In the genomic region with DNA sequence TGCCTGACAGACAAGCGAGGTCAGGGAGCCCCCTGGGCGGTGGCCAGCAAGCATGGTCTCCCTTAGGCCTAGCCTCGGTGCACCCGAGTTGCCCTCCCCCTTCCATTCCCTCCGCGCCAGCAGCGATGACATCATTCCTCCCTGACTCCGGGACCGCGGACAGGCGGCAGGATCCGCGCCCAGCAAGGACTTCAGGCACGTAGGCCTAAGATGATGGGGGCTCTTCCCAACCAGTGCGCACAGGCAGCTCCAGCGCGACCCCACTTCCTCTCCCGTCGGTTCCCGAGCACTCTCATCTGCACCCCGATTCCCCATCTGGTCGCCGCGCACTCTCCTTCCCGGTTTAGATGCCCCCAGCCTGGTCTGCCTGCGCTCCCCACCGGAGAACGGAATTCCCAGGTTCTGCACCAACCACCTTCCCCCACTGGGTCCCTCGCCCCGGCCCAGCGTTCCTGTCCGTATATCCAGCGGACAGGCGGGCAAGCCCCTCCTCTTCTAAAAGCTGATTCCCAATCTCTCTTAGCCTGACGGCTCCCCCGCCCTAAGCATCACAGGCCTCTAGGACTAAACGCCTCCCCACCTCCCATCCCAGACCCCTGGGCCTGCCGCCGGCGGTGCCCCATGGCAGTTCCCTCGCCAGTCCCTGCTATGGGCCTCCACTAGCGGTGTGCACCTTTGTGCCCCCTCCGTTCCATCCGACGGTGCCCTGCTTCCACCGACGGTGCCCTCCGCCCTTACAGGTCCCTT, we compare ENCODE assay signal across 8 cellular contexts. TPM values are rescaled to one million over a fixed set of nuclear protein-coding genes. Genes with fewer than 3 reads are reported as not detected.
DNase-seq lines count a peak whose midpoint lies in the region; ATAC-seq, FAIRE-seq and TF ChIP-seq lines count a peak whose summit lies in the region.

No MANE protein-coding gene starts in this region.

- H3K27me3 ChIP-seq in CD4-positive, CD25-positive, alpha-beta regulatory T cell (ENCODE audit: control insufficient read depth, insufficient read depth, low read length) = peaks cover 5% of the 10 kb centered on the region
- H3K27me3 ChIP-seq in duodenal mucosa (ENCODE audit: control insufficient read depth in 1 of 2, insufficient read depth in 2 of 2, low read length in 2 of 2) (peaks cover 16% of the 10 kb centered on the region in 2 donors), left lung (peaks cover 0 to 6% of the 10 kb centered on the region in 2 donors)

- peaks cover 10 to 38% (median 22%) of the 10 kb centered on the region in 4 donors for H3K4me1 Mint-ChIP-seq in CD4-positive, CD25-positive, alpha-beta regulatory T cell
- H3K4me1 Mint-ChIP-seq in stimulated activated memory B cell treated with anti-CD40 and anti-IgM and Interleukin-4, amounts not matched to agents 10 μg/mL and 1 μg/mL and 100 μg/mL, for 72 hours = peaks cover 43% of the 10 kb centered on the region

- H3K4me3 Mint-ChIP-seq in CD4-positive, CD25-positive, alpha-beta regulatory T cell = peak overlapping the region; percentile 92 to 94 (median 92)
- peak overlapping the region; percentile 87 for H3K4me3 Mint-ChIP-seq in stimulated activated memory B cell treated with anti-CD40 and anti-IgM and Interleukin-4, amounts not matched to agents 10 μg/mL and 1 μg/mL and 100 μg/mL, for 72 hours

- H3K27ac ChIP-seq in CD4-positive, CD25-positive, alpha-beta regulatory T cell (ENCODE audit: insufficient read depth, low read length, poor library complexity, severe bottlenecking) = no peak overlapping the region
- no peak overlapping the region for H3K27ac ChIP-seq in duodenal mucosa (ENCODE audit: low read depth, low read length)
- peak overlapping the region; percentile 77 to 84 for H3K27ac ChIP-seq in left lung

- peaks cover 2% of the 10 kb centered on the region for H3K36me3 Mint-ChIP-seq in CD4-positive, CD25-positive, alpha-beta regulatory T cell
- peaks cover 7% of the 10 kb centered on the region for H3K36me3 Mint-ChIP-seq in stimulated activated memory B cell treated with anti-CD40 and anti-IgM and Interleukin-4, amounts not matched to agents 10 μg/mL and 1 μg/mL and 100 μg/mL, for 72 hours

- H3K4me3 ChIP-seq in CD4-positive, CD25-positive, alpha-beta regulatory T cell (ENCODE audit: low read depth, low read length) = peak overlapping the region; percentile 55
- H3K4me3 ChIP-seq in duodenal mucosa (ENCODE audit: low read depth in 1 of 2, low read length in 2 of 2) (peak overlapping the region; percentile 75 to 89), left lung (peak overlapping the region; percentile 60 to 88)

- peak overlapping the region in 2 of 3 donors; percentile 85 to 86 for H3K27ac Mint-ChIP-seq in CD4-positive, CD25-positive, alpha-beta regulatory T cell
- peak overlapping the region; percentile 68 for H3K27ac Mint-ChIP-seq in stimulated activated memory B cell treated with anti-CD40 and anti-IgM and Interleukin-4, amounts not matched to agents 10 μg/mL and 1 μg/mL and 100 μg/mL, for 72 hours

- no peaks in the 10 kb centered on the region for H3K9me3 ChIP-seq in CD4-positive, CD25-positive, alpha-beta regulatory T cell (ENCODE audit: control insufficient read depth in 2 of 2, low read length in 2 of 2)
- H3K9me3 ChIP-seq in duodenal mucosa (ENCODE audit: control insufficient read depth in 1 of 2, low read length in 2 of 2) = no peaks in the 10 kb centered on the region
- H3K9me3 ChIP-seq in left lung = no peaks in the 10 kb centered on the region

- no peaks in the 10 kb centered on the region for H3K36me3 ChIP-seq in CD4-positive, CD25-positive, alpha-beta regulatory T cell (ENCODE audit: control insufficient read depth, insufficient read depth, low read length)
- H3K36me3 ChIP-seq in duodenal mucosa (ENCODE audit: control insufficient read depth in 1 of 2, insufficient read depth in 2 of 2, low read length in 2 of 2) (no peaks in the 10 kb centered on the region), left lung (no peaks in the 10 kb centered on the region)

- no peaks in the 10 kb centered on the region for H3K9me3 Mint-ChIP-seq in CD4-positive, CD25-positive, alpha-beta regulatory T cell
- H3K9me3 Mint-ChIP-seq in stimulated activated memory B cell treated with anti-CD40 and anti-IgM and Interleukin-4, amounts not matched to agents 10 μg/mL and 1 μg/mL and 100 μg/mL, for 72 hours = no peaks in the 10 kb centered on the region

- no peak for FAIRE-seq in HTR-8/SVneo (lab: Jason Lieb, UNC)

- no peak for TF ChIP-seq CTCF in left lung (IDR thresholded peaks at IDR 0.05)

- H3K4me1 ChIP-seq in CD4-positive, CD25-positive, alpha-beta regulatory T cell (ENCODE audit: control insufficient read depth, insufficient read depth, low read length, poor library complexity, severe bottlenecking) = peaks cover 22% of the 10 kb centered on the region
- H3K4me1 ChIP-seq in duodenal mucosa (ENCODE audit: control insufficient read depth in 1 of 2, insufficient read depth in 2 of 2, low read length in 2 of 2) = peaks cover 11 to 17% of the 10 kb centered on the region in 2 donors
- peaks cover 5 to 36% of the 10 kb centered on the region in 2 donors for H3K4me1 ChIP-seq in left lung

- H3K9ac ChIP-seq in duodenal mucosa (ENCODE audit: low read depth in 1 of 2, low read length in 2 of 2) = peak overlapping the region; percentile 73 to 76

- DNase-seq in CD4-positive, CD25-positive, alpha-beta regulatory T cell = peak; percentile 7 to 42 (median 14)
- peak; percentile 61 for DNase-seq in HTR-8/SVneo (ENCODE audit: insufficient read length, low spot score)
- peak; percentile 4 for DNase-seq in T1000 (lab: John Stamatoyannopoulos, UW)
- DNase-seq in left lung = peak; percentile 73 to 85

- no peak for ATAC-seq in CD4-positive, CD25-positive, alpha-beta regulatory T cell (ENCODE audit: low read depth in 2 of 2)
- ATAC-seq in left lung (peak; percentile 51), GM19351 (IDR thresholded peaks at IDR 0.05; ENCODE audit: unreplicated experiment) (no peak), GM21390 (IDR thresholded peaks at IDR 0.05; ENCODE audit: unreplicated experiment) (no peak)
- ATAC-seq in stimulated activated memory B cell treated with anti-CD40 and anti-IgM and Interleukin-4, amounts not matched to agents 10 μg/mL and 1 μg/mL and 100 μg/mL, for 72 hours = peak; percentile 3

- intact Hi-C loops in left lung (cut with DNase I) = no loop called here

- peaks cover 28% of the 10 kb centered on the region for H3K27me3 Mint-ChIP-seq in CD4-positive, CD25-positive, alpha-beta regulatory T cell
- H3K27me3 Mint-ChIP-seq in stimulated activated memory B cell treated with anti-CD40 and anti-IgM and Interleukin-4, amounts not matched to agents 10 μg/mL and 1 μg/mL and 100 μg/mL, for 72 hours = peaks cover 9% of the 10 kb centered on the region

RNA-seq across cellular contexts. Expression of gene FAM219A, which starts 0.9 kb away (rescaled TPM):
- total RNA-seq in CD4-positive, CD25-positive, alpha-beta regulatory T cell = 16.9 TPM
- 1 to 10 TPM in 2 of 4 donors, under 1 TPM in 2; 0.70 to 1.3 (median 0.97) TPM for polyA plus RNA-seq in CD4-positive, CD25-positive, alpha-beta regulatory T cell
- 10 to 100 TPM; 18.0 to 23.0 TPM for total RNA-seq in left lung

RNA-seq across cellular contexts. Expression of gene DNAI1, which starts 1.2 kb away (rescaled TPM):
- not detected for total RNA-seq in CD4-positive, CD25-positive, alpha-beta regulatory T cell
- polyA plus RNA-seq in CD4-positive, CD25-positive, alpha-beta regulatory T cell = not detected
- total RNA-seq in left lung = 1 to 10 TPM in 1 of 2 donors, under 1 TPM in 1; 0.29 to 4.1 TPM

Comparison
In these comparisons a context has a peak if more than half of its experiments do, and no peak if none do; other contexts are left out.
1. ATAC-seq: peak in left lung (single experiment) and stimulated activated memory B cell treated with anti-CD40 and anti-IgM and Interleukin-4, amounts not matched to agents 10 μg/mL and 1 μg/mL and 100 μg/mL, for 72 hours (single experiment); none in CD4-positive, CD25-positive, alpha-beta regulatory T cell (0 of 2), GM19351 (single experiment) and GM21390 (single experiment).
2. DNase-seq: peak in every context shown above with its lines; median percentile 79 in left lung; 61 in HTR-8/SVneo; 14 in CD4-positive, CD25-positive, alpha-beta regulatory T cell; 4 in T1000.
3. H3K27ac ChIP-seq: peak in left lung (2 of 2); none in CD4-positive, CD25-positive, alpha-beta regulatory T cell (single experiment) and duodenal mucosa (single experiment).
4. Peak in every context shown above with its lines, with median percentiles within 50 percentile points of each other: H3K4me3 ChIP-seq.